In the genomic region with DNA sequence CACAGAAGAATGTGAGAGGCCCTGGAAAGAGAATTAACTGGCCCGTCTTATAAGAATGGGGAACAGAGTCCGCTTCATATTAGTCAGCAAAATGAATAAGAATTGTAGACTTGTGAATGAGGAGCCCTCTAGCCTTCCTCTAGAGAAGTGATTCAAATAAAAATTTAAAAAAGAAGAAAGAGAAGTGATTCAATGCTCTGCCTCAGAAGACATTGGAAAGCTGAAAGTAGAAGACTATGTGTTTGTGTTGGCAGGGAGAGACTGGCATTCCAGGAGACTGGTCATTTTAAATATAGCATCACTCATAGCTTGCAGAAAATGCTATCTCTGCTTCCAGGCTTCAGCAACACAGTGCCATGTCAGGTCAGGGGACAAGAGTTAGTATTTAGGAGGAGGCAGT, we compare ENCODE assay signal across 26 cellular contexts.
DNase-seq lines count a peak whose midpoint lies in the region; ATAC-seq and TF ChIP-seq lines count a peak whose summit lies in the region.
"Had no signal": no experiment of that assay in that cellular context is flagged by ENCODE, and none has a peak within 500 bp of the region (broad histone marks: within the 10 kb centered on the region; RNA-seq: fewer than 3 reads in every experiment).

No MANE protein-coding gene starts in this region.

- POLR2A ChIA-PET in CD8-positive, alpha-beta T cell (lab: Charles Lee) = no interaction called here

- no peak overlapping the region for H3K4me3 ChIP-seq in CD8-positive, alpha-beta T cell (ENCODE audit: low read depth, low read length)
- H3K4me3 ChIP-seq: gastrocnemius medialis, tibial artery had no signal

- DNase-seq in AG20443 (ENCODE audit: low spot score) (peak; percentile 24), MV-4-11 (lab: John Stamatoyannopoulos, UW) (peak; percentile 26), dedifferentiated amniotic fluid mesenchymal stem cell (ENCODE audit: extremely low spot score) (peak; percentile 41), kidney glomerular epithelial cell (lab: John Stamatoyannopoulos, UW) (peak; percentile 10), GM20000 (ENCODE audit: low spot score) (no peak), NOMO-1 treated with DMSO at 0.1 percent for 48 hours (lab: John Stamatoyannopoulos, UW; ENCODE audit: unreplicated experiment) (no peak)
- no peak for DNase-seq in CD8-positive, alpha-beta T cell
- DNase-seq in stimulated activated CD4-positive, alpha-beta T cell treated with anti-CD3 and anti-CD28 coated beads, Interleukin-4, amount 100 ng/mL, for 4 hours = no peak
- DNase-seq: activated CD8-positive, alpha-beta T cell treated with anti-CD3 and anti-CD28 coated beads for 36 hours; activated naive CD4-positive, alpha-beta T cell; activated T-cell treated with anti-CD3 and anti-CD28 coated beads, Interleukin-2, amount 50 U/mL, for 1 hour; anterior cingulate cortex; COR-L47; gastrocnemius medialis; GOT3; Kasumi-1; left colon; NCI-H1417; NCI-H2107; NCI-H524; SIG-M5; tibial artery had no signal

- H3K27me3 ChIP-seq in CD8-positive, alpha-beta T cell (ENCODE audit: insufficient read depth, low read length) = no peaks in the 10 kb centered on the region
- H3K27me3 ChIP-seq: gastrocnemius medialis, neutrophil, tibial artery had no signal

- CTCF ChIA-PET in CD8-positive, alpha-beta T cell (lab: Charles Lee) = no interaction called here

- H3K27ac Mint-ChIP-seq in CD8-positive, alpha-beta T cell = no peak overlapping the region
- H3K27ac Mint-ChIP-seq: activated CD8-positive, alpha-beta T cell treated with anti-CD3 and anti-CD28 coated beads for 36 hours; stimulated activated memory B cell treated with anti-CD40 and anti-IgM and Interleukin-4, amounts not matched to agents 10 μg/mL and 1 μg/mL and 100 μg/mL, for 72 hours; T-helper 1 cell treated with Interleukin-12 subunit alpha and Interleukin-12 subunit beta and Interleukin-4 antibody, amounts not matched to agents 30 μg/mL and 1 μg/mL, for 36 hours had no signal

- no peaks in the 10 kb centered on the region for H3K27me3 Mint-ChIP-seq in CD8-positive, alpha-beta T cell (ENCODE audit: low read depth)
- H3K27me3 Mint-ChIP-seq: activated CD8-positive, alpha-beta T cell treated with anti-CD3 and anti-CD28 coated beads for 36 hours; stimulated activated memory B cell treated with anti-CD40 and anti-IgM and Interleukin-4, amounts not matched to agents 10 μg/mL and 1 μg/mL and 100 μg/mL, for 72 hours had no signal

- intact Hi-C loops in CD8-positive, alpha-beta T cell (cut with DNase I, micrococcal nuclease) = no loop called here

- no peaks in the 10 kb centered on the region for H3K36me3 Mint-ChIP-seq in CD8-positive, alpha-beta T cell
- H3K36me3 Mint-ChIP-seq: stimulated activated memory B cell treated with anti-CD40 and anti-IgM and Interleukin-4, amounts not matched to agents 10 μg/mL and 1 μg/mL and 100 μg/mL, for 72 hours had no signal

- H3K4me1 Mint-ChIP-seq in CD8-positive, alpha-beta T cell (ENCODE audit: low read depth) = no peaks in the 10 kb centered on the region

- TF ChIP-seq CTCF in CD8-positive, alpha-beta T cell (IDR thresholded peaks at IDR 0.05) = no peak
- no peak for TF ChIP-seq CTCF in GM20000 (IDR thresholded peaks at IDR 0.05; ENCODE audit: extremely low read depth, missing control alignments)

- ATAC-seq in CD8-positive, alpha-beta T cell = no peak
- ATAC-seq: activated CD8-positive, alpha-beta T cell treated with anti-CD3 and anti-CD28 coated beads for 36 hours; left colon; stimulated activated memory B cell treated with anti-CD40 and anti-IgM and Interleukin-4, amounts not matched to agents 10 μg/mL and 1 μg/mL and 100 μg/mL, for 72 hours had no signal

- H3K27ac ChIP-seq in CD8-positive, alpha-beta T cell (ENCODE audit: low read depth, low read length) = no peak overlapping the region
- H3K27ac ChIP-seq: gastrocnemius medialis, neutrophil, tibial artery, VCaP had no signal

- H3K4me1 ChIP-seq in CD8-positive, alpha-beta T cell (ENCODE audit: insufficient read depth, low read length) = no peaks in the 10 kb centered on the region
- H3K4me1 ChIP-seq: gastrocnemius medialis had no signal

- H3K4me3 Mint-ChIP-seq in CD8-positive, alpha-beta T cell = no peak overlapping the region
- H3K4me3 Mint-ChIP-seq: activated CD8-positive, alpha-beta T cell treated with anti-CD3 and anti-CD28 coated beads for 36 hours; stimulated activated memory B cell treated with anti-CD40 and anti-IgM and Interleukin-4, amounts not matched to agents 10 μg/mL and 1 μg/mL and 100 μg/mL, for 72 hours; T-helper 1 cell treated with Interleukin-12 subunit alpha and Interleukin-12 subunit beta and Interleukin-4 antibody, amounts not matched to agents 30 μg/mL and 1 μg/mL, for 36 hours had no signal

- H3K36me3 ChIP-seq in CD8-positive, alpha-beta T cell (ENCODE audit: insufficient read depth, low read length) = no peaks in the 10 kb centered on the region
- H3K36me3 ChIP-seq: gastrocnemius medialis, neutrophil, tibial artery had no signal

- H3K9me3 Mint-ChIP-seq in CD8-positive, alpha-beta T cell = no peaks in the 10 kb centered on the region
- H3K9me3 Mint-ChIP-seq: activated CD8-positive, alpha-beta T cell treated with anti-CD3 and anti-CD28 coated beads for 36 hours; T-helper 1 cell treated with Interleukin-12 subunit alpha and Interleukin-12 subunit beta and Interleukin-4 antibody, amounts not matched to agents 30 μg/mL and 1 μg/mL, for 36 hours had no signal

- H3K9me3 ChIP-seq in CD8-positive, alpha-beta T cell (ENCODE audit: low read length) = no peaks in the 10 kb centered on the region
- H3K9me3 ChIP-seq: gastrocnemius medialis, neutrophil had no signal

Comparison
In these comparisons a context has a peak if more than half of its experiments do, and no peak if none do; other contexts are left out.
1. DNase-seq: peak in AG20443 (single experiment), MV-4-11 (single experiment), dedifferentiated amniotic fluid mesenchymal stem cell (single experiment) and kidney glomerular epithelial cell (single experiment); none in CD8-positive, alpha-beta T cell (0 of 7), GM20000 (single experiment), NOMO-1 treated with DMSO at 0.1 percent for 48 hours (single experiment) and stimulated activated CD4-positive, alpha-beta T cell treated with anti-CD3 and anti-CD28 coated beads, Interleukin-4, amount 100 ng/mL, for 4 hours (0 of 2).